In the genomic region with DNA sequence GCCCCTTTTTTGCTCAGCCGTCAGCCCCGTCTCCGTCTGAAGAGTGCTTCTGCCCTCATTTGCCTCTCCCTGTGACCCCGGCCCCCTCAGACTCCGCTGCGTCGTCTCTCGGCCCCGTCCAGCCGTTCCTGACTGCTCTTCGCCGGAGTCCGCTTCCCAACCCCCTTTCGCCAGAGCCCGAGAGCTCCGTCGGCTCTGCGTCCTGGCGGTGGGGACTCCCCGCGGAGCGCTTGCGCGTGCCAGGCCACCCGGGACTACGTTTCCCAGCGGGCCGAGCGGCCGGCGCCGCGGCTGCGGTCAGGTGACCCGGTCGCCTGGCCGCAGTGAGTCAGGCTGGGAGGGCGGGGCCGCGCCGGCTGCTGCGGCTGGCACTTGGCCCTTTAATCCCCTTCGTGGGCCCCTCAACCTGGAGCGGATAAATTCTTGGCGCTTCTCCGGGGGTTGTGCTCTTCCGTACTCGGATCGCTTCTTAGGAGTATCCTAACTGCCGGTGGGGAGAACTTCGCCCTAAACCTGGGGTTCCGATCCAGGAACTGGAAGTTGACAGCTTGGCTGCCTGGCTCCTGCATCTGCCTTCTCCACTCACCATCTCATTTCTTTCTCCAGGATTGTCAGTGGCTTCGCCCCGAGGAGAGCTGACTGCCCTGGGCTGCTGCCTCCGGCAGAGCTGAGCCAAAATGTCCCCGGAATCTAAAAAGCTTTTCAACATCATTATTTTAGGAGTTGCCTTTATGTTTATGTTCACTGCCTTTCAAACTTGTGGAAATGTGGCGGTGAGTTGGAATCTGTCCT, we compare ENCODE assay signal across 1 cellular context.
TF ChIP-seq lines count a peak whose summit lies in the region.

A gene (plus strand): TSS at position 444 of the 792 bp plus-strand sequence. CDS start 234 bp downstream, at position 678.

TF ChIP-seq in HepG2, 621 proteins besides CTCF, POLR2A, EP300 and RAD21 (continued from another document and continues in another):
- TF ChIP-seq, protein P1, sequence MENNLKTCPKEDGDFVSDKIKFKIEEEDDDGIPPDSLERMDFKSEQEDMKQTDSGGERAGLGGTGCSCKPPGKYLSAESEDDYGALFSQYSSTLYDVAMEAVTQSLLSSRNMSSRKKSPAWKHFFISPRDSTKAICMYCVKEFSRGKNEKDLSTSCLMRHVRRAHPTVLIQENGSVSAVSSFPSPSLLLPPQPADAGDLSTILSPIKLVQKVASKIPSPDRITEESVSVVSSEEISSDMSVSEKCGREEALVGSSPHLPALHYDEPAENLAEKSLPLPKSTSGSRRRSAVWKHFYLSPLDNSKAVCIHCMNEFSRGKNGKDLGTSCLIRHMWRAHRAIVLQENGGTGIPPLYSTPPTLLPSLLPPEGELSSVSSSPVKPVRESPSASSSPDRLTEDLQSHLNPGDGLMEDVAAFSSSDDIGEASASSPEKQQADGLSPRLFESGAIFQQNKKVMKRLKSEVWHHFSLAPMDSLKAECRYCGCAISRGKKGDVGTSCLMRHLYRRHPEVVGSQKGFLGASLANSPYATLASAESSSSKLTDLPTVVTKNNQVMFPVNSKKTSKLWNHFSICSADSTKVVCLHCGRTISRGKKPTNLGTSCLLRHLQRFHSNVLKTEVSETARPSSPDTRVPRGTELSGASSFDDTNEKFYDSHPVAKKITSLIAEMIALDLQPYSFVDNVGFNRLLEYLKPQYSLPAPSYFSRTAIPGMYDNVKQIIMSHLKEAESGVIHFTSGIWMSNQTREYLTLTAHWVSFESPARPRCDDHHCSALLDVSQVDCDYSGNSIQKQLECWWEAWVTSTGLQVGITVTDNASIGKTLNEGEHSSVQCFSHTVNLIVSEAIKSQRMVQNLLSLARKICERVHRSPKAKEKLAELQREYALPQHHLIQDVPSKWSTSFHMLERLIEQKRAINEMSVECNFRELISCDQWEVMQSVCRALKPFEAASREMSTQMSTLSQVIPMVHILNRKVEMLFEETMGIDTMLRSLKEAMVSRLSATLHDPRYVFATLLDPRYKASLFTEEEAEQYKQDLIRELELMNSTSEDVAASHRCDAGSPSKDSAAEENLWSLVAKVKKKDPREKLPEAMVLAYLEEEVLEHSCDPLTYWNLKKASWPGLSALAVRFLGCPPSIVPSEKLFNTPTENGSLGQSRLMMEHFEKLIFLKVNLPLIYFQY (CRISPR knock-in tag; IDR thresholded peaks at IDR 0.05; ENCODE audit: borderline replicate concordance) = peak; percentile 29; the same call in 1 of the 2 replicates
- TF ChIP-seq, protein P2, sequence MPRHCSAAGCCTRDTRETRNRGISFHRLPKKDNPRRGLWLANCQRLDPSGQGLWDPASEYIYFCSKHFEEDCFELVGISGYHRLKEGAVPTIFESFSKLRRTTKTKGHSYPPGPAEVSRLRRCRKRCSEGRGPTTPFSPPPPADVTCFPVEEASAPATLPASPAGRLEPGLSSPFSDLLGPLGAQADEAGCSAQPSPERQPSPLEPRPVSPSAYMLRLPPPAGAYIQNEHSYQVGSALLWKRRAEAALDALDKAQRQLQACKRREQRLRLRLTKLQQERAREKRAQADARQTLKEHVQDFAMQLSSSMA (CRISPR knock-in tag; IDR thresholded peaks at IDR 0.05) = peak; percentile 74
- TF ChIP-seq DR1 (CRISPR knock-in tag; IDR thresholded peaks at IDR 0.05) = no peak
- TF ChIP-seq, protein P3, sequence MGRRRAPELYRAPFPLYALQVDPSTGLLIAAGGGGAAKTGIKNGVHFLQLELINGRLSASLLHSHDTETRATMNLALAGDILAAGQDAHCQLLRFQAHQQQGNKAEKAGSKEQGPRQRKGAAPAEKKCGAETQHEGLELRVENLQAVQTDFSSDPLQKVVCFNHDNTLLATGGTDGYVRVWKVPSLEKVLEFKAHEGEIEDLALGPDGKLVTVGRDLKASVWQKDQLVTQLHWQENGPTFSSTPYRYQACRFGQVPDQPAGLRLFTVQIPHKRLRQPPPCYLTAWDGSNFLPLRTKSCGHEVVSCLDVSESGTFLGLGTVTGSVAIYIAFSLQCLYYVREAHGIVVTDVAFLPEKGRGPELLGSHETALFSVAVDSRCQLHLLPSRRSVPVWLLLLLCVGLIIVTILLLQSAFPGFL (CRISPR knock-in tag; IDR thresholded peaks at IDR 0.05) = no peak
- TF ChIP-seq, protein P4, sequence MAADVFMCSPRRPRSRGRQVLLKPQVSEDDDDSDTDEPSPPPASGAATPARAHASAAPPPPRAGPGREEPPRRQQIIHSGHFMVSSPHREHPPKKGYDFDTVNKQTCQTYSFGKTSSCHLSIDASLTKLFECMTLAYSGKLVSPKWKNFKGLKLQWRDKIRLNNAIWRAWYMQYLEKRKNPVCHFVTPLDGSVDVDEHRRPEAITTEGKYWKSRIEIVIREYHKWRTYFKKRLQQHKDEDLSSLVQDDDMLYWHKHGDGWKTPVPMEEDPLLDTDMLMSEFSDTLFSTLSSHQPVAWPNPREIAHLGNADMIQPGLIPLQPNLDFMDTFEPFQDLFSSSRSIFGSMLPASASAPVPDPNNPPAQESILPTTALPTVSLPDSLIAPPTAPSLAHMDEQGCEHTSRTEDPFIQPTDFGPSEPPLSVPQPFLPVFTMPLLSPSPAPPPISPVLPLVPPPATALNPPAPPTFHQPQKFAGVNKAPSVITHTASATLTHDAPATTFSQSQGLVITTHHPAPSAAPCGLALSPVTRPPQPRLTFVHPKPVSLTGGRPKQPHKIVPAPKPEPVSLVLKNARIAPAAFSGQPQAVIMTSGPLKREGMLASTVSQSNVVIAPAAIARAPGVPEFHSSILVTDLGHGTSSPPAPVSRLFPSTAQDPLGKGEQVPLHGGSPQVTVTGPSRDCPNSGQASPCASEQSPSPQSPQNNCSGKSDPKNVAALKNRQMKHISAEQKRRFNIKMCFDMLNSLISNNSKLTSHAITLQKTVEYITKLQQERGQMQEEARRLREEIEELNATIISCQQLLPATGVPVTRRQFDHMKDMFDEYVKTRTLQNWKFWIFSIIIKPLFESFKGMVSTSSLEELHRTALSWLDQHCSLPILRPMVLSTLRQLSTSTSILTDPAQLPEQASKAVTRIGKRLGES (CRISPR knock-in tag; IDR thresholded peaks at IDR 0.05; ENCODE audit: borderline replicate concordance) = no peak
- TF ChIP-seq ZNF558 (CRISPR knock-in tag; IDR thresholded peaks at IDR 0.05; ENCODE audit: borderline replicate concordance) = no peak
- TF ChIP-seq, protein P5, sequence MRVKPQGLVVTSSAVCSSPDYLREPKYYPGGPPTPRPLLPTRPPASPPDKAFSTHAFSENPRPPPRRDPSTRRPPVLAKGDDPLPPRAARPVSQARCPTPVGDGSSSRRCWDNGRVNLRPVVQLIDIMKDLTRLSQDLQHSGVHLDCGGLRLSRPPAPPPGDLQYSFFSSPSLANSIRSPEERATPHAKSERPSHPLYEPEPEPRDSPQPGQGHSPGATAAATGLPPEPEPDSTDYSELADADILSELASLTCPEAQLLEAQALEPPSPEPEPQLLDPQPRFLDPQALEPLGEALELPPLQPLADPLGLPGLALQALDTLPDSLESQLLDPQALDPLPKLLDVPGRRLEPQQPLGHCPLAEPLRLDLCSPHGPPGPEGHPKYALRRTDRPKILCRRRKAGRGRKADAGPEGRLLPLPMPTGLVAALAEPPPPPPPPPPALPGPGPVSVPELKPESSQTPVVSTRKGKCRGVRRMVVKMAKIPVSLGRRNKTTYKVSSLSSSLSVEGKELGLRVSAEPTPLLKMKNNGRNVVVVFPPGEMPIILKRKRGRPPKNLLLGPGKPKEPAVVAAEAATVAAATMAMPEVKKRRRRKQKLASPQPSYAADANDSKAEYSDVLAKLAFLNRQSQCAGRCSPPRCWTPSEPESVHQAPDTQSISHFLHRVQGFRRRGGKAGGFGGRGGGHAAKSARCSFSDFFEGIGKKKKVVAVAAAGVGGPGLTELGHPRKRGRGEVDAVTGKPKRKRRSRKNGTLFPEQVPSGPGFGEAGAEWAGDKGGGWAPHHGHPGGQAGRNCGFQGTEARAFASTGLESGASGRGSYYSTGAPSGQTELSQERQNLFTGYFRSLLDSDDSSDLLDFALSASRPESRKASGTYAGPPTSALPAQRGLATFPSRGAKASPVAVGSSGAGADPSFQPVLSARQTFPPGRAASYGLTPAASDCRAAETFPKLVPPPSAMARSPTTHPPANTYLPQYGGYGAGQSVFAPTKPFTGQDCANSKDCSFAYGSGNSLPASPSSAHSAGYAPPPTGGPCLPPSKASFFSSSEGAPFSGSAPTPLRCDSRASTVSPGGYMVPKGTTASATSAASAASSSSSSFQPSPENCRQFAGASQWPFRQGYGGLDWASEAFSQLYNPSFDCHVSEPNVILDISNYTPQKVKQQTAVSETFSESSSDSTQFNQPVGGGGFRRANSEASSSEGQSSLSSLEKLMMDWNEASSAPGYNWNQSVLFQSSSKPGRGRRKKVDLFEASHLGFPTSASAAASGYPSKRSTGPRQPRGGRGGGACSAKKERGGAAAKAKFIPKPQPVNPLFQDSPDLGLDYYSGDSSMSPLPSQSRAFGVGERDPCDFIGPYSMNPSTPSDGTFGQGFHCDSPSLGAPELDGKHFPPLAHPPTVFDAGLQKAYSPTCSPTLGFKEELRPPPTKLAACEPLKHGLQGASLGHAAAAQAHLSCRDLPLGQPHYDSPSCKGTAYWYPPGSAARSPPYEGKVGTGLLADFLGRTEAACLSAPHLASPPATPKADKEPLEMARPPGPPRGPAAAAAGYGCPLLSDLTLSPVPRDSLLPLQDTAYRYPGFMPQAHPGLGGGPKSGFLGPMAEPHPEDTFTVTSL (CRISPR knock-in tag; IDR thresholded peaks at IDR 0.05; ENCODE audit: borderline replicate concordance) = 0 out of 2 replicates have a peak, but pooled peaks have one; percentile 23
- TF ChIP-seq GATA4 (IDR thresholded peaks at IDR 0.05; ENCODE audit: borderline replicate concordance, low read depth) = no peak; the same call in 1 of the 2 replicates
- no peak; the same call in 1 of the 2 replicates for TF ChIP-seq MYNN (CRISPR knock-in tag; IDR thresholded peaks at IDR 0.05; ENCODE audit: low read depth)
- TF ChIP-seq, protein P6, sequence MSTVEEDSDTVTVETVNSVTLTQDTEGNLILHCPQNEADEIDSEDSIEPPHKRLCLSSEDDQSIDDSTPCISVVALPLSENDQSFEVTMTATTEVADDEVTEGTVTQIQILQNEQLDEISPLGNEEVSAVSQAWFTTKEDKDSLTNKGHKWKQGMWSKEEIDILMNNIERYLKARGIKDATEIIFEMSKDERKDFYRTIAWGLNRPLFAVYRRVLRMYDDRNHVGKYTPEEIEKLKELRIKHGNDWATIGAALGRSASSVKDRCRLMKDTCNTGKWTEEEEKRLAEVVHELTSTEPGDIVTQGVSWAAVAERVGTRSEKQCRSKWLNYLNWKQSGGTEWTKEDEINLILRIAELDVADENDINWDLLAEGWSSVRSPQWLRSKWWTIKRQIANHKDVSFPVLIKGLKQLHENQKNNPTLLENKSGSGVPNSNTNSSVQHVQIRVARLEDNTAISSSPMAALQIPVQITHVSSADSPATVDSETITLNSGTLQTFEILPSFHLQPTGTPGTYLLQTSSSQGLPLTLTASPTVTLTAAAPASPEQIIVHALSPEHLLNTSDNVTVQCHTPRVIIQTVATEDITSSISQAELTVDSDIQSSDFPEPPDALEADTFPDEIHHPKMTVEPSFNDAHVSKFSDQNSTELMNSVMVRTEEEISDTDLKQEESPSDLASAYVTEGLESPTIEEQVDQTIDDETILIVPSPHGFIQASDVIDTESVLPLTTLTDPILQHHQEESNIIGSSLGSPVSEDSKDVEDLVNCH (CRISPR knock-in tag; IDR thresholded peaks at IDR 0.05) = 0 out of 2 replicates have a peak, but pooled peaks have one; percentile 29
- TF ChIP-seq, protein P7, sequence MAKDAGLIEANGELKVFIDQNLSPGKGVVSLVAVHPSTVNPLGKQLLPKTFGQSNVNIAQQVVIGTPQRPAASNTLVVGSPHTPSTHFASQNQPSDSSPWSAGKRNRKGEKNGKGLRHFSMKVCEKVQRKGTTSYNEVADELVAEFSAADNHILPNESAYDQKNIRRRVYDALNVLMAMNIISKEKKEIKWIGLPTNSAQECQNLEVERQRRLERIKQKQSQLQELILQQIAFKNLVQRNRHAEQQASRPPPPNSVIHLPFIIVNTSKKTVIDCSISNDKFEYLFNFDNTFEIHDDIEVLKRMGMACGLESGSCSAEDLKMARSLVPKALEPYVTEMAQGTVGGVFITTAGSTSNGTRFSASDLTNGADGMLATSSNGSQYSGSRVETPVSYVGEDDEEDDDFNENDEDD (CRISPR knock-in tag; IDR thresholded peaks at IDR 0.05; ENCODE audit: borderline replicate concordance) = no peak
- TF ChIP-seq DNMT1 (CRISPR knock-in tag; IDR thresholded peaks at IDR 0.05) = peak; percentile 83; the same call in 1 of the 2 replicates
- TF ChIP-seq ZNF773 (CRISPR knock-in tag; IDR thresholded peaks at IDR 0.05; ENCODE audit: borderline replicate concordance) = peak; percentile 50; the same call in 1 of the 2 replicates
- TF ChIP-seq, protein P8, sequence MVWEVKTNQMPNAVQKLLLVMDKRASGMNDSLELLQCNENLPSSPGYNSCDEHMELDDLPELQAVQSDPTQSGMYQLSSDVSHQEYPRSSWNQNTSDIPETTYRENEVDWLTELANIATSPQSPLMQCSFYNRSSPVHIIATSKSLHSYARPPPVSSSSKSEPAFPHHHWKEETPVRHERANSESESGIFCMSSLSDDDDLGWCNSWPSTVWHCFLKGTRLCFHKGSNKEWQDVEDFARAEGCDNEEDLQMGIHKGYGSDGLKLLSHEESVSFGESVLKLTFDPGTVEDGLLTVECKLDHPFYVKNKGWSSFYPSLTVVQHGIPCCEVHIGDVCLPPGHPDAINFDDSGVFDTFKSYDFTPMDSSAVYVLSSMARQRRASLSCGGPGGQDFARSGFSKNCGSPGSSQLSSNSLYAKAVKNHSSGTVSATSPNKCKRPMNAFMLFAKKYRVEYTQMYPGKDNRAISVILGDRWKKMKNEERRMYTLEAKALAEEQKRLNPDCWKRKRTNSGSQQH (CRISPR knock-in tag; IDR thresholded peaks at IDR 0.05; ENCODE audit: low read depth) = peak; percentile 72; the same call in 1 of the 2 replicates
- TF ChIP-seq SPEN (CRISPR knock-in tag; IDR thresholded peaks at IDR 0.05; ENCODE audit: low read depth) = peak; percentile 46
- TF ChIP-seq, protein P9, sequence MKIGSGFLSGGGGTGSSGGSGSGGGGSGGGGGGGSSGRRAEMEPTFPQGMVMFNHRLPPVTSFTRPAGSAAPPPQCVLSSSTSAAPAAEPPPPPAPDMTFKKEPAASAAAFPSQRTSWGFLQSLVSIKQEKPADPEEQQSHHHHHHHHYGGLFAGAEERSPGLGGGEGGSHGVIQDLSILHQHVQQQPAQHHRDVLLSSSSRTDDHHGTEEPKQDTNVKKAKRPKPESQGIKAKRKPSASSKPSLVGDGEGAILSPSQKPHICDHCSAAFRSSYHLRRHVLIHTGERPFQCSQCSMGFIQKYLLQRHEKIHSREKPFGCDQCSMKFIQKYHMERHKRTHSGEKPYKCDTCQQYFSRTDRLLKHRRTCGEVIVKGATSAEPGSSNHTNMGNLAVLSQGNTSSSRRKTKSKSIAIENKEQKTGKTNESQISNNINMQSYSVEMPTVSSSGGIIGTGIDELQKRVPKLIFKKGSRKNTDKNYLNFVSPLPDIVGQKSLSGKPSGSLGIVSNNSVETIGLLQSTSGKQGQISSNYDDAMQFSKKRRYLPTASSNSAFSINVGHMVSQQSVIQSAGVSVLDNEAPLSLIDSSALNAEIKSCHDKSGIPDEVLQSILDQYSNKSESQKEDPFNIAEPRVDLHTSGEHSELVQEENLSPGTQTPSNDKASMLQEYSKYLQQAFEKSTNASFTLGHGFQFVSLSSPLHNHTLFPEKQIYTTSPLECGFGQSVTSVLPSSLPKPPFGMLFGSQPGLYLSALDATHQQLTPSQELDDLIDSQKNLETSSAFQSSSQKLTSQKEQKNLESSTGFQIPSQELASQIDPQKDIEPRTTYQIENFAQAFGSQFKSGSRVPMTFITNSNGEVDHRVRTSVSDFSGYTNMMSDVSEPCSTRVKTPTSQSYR (CRISPR knock-in tag; IDR thresholded peaks at IDR 0.05; ENCODE audit: borderline replicate concordance) = no peak
- TF ChIP-seq ZSCAN22 (CRISPR knock-in tag; IDR thresholded peaks at IDR 0.05) = peak; percentile 82; the same call in 1 of the 2 replicates
- no peak for TF ChIP-seq GFI1 (CRISPR knock-in tag; IDR thresholded peaks at IDR 0.05; ENCODE audit: borderline replicate concordance)
- no peak for TF ChIP-seq ZNF652 (CRISPR knock-in tag; IDR thresholded peaks at IDR 0.05; ENCODE audit: borderline replicate concordance, low read depth)
- TF ChIP-seq SP1 (IDR thresholded peaks at IDR 0.05) = peak; percentile 31; the same call in 1 of the 2 replicates
- no peak; the same call in 1 of the 2 replicates for TF ChIP-seq SP1 (CRISPR knock-in tag; IDR thresholded peaks at IDR 0.05)
- peak; percentile 6 for TF ChIP-seq ZEB1 (IDR thresholded peaks at IDR 0.05; ENCODE audit: insufficient replicate concordance, low read depth)
- no peak for TF ChIP-seq ZNF75D (CRISPR knock-in tag; IDR thresholded peaks at IDR 0.05; ENCODE audit: borderline replicate concordance)
